ENCODE assay signal across 10 cellular contexts in genomic region chr11:27423125-27423524, GRCh38. TPM values are rescaled to one million over a fixed set of nuclear protein-coding genes. Genes with fewer than 3 reads are reported as not detected.
DNase-seq lines count a peak whose midpoint lies in the region; ATAC-seq and TF ChIP-seq lines count a peak whose summit lies in the region.
"Had no signal": no experiment of that assay in that cellular context is flagged by ENCODE, and none has a peak within 500 bp of the region (broad histone marks: within the 10 kb centered on the region; RNA-seq: fewer than 3 reads in every experiment).

No MANE protein-coding gene starts in this region.

- H3K4me3 Mint-ChIP-seq in osteocyte (ENCODE audit: unreplicated experiment), result no peak overlapping the region
- no peak overlapping the region for H3K4me3 Mint-ChIP-seq in activated naive CD8-positive, alpha-beta T cell treated with anti-CD3 and anti-CD28 coated beads, Interleukin-2, amount 50 U/mL, for 24 hours
- no peak overlapping the region for H3K4me3 Mint-ChIP-seq in CD4-positive, alpha-beta T cell

- no peak overlapping the region for H3K27ac ChIP-seq in CD4-positive, alpha-beta T cell (ENCODE audit: low read depth, low read length)

- peak overlapping the region; percentile 48 for H3K27ac Mint-ChIP-seq in osteocyte (ENCODE audit: unreplicated experiment)
- no peak overlapping the region for H3K27ac Mint-ChIP-seq in activated naive CD8-positive, alpha-beta T cell treated with anti-CD3 and anti-CD28 coated beads, Interleukin-2, amount 50 U/mL, for 24 hours
- H3K27ac Mint-ChIP-seq in CD4-positive, alpha-beta T cell, result no peak overlapping the region

- no peak overlapping the region for H3K4me3 ChIP-seq in fibroblast of pulmonary artery (replicated peaks; ENCODE audit: low read depth, low read length)

- DNase-seq in GM03348 (ENCODE audit: low spot score), result peak; percentile 47
- peak; percentile 63 for DNase-seq in RPMI7951 (ENCODE audit: low read depth)
- peak; percentile 98 for DNase-seq in fibroblast of pulmonary artery (ENCODE audit: low read depth)
- DNase-seq in osteocyte (ENCODE audit: extremely low spot score, unreplicated experiment), result no peak
- DNase-seq in NCI-H524 (lab: John Stamatoyannopoulos, UW), result no peak
- no peak for DNase-seq in activated naive CD8-positive, alpha-beta T cell treated with anti-CD3 and anti-CD28 coated beads, Interleukin-2, amount 50 U/mL, for 24 hours
- no peak for DNase-seq in CD4-positive, alpha-beta T cell
- DNase-seq: activated T-cell treated with anti-CD3 and anti-CD28 coated beads, Interleukin-2, amount 50 U/mL, for 1 hour; NCI-H345 had no signal

- CTCF ChIA-PET in CD4-positive, alpha-beta T cell (lab: Charles Lee), result no interaction called here

- H3K27me3 Mint-ChIP-seq in osteocyte (ENCODE audit: unreplicated experiment), result no peaks in the 10 kb centered on the region
- H3K27me3 Mint-ChIP-seq in activated naive CD8-positive, alpha-beta T cell treated with anti-CD3 and anti-CD28 coated beads, Interleukin-2, amount 50 U/mL, for 24 hours, result peaks cover 2% of the 10 kb centered on the region
- no peaks in the 10 kb centered on the region for H3K27me3 Mint-ChIP-seq in CD4-positive, alpha-beta T cell

- H3K27me3 ChIP-seq in CD4-positive, alpha-beta T cell (ENCODE audit: control insufficient read depth, insufficient read depth, low read length), result no peaks in the 10 kb centered on the region

- ATAC-seq in activated naive CD8-positive, alpha-beta T cell treated with anti-CD3 and anti-CD28 coated beads, Interleukin-2, amount 50 U/mL, for 24 hours, result no peak
- ATAC-seq in HG02981 (IDR thresholded peaks at IDR 0.05; ENCODE audit: unreplicated experiment), result no peak
- ATAC-seq in CD4-positive, alpha-beta T cell (ENCODE audit: poor library complexity), result no peak

- POLR2A ChIA-PET in CD4-positive, alpha-beta T cell (lab: Charles Lee), result no interaction called here

- H3K9me3 Mint-ChIP-seq in osteocyte (ENCODE audit: unreplicated experiment), result no peaks in the 10 kb centered on the region
- H3K9me3 Mint-ChIP-seq in activated naive CD8-positive, alpha-beta T cell treated with anti-CD3 and anti-CD28 coated beads, Interleukin-2, amount 50 U/mL, for 24 hours, result no peaks in the 10 kb centered on the region
- no peaks in the 10 kb centered on the region for H3K9me3 Mint-ChIP-seq in CD4-positive, alpha-beta T cell

- H3K4me1 Mint-ChIP-seq in osteocyte (ENCODE audit: unreplicated experiment), result peaks cover 53% of the 10 kb centered on the region
- H3K4me1 Mint-ChIP-seq in activated naive CD8-positive, alpha-beta T cell treated with anti-CD3 and anti-CD28 coated beads, Interleukin-2, amount 50 U/mL, for 24 hours, result no peaks in the 10 kb centered on the region
- H3K4me1 Mint-ChIP-seq in CD4-positive, alpha-beta T cell (ENCODE audit: low read depth), result no peaks in the 10 kb centered on the region

- no peaks in the 10 kb centered on the region for H3K9me3 ChIP-seq in CD4-positive, alpha-beta T cell (ENCODE audit: control insufficient read depth, low read length)

- TF ChIP-seq CTCF in fibroblast of pulmonary artery (IDR thresholded peaks at IDR 0.05; ENCODE audit: low read length, missing control alignments), result no peak
- TF ChIP-seq CTCF in osteocyte (IDR thresholded peaks at IDR 0.05), result no peak
- no peak for TF ChIP-seq CTCF in CD4-positive, alpha-beta T cell (IDR thresholded peaks at IDR 0.05)

- H3K36me3 Mint-ChIP-seq in osteocyte (ENCODE audit: unreplicated experiment), result peaks cover 2% of the 10 kb centered on the region
- H3K36me3 Mint-ChIP-seq in activated naive CD8-positive, alpha-beta T cell treated with anti-CD3 and anti-CD28 coated beads, Interleukin-2, amount 50 U/mL, for 24 hours (ENCODE audit: low read depth), result no peaks in the 10 kb centered on the region
- no peaks in the 10 kb centered on the region for H3K36me3 Mint-ChIP-seq in CD4-positive, alpha-beta T cell (ENCODE audit: low read depth)

- intact Hi-C loops in CD4-positive, alpha-beta T cell (cut with DNase I, micrococcal nuclease), result no loop called here

RNA-seq across cellular contexts. Expression of gene LGR4, which starts 49.5 kb away (rescaled TPM):
- 7.6 and 9.0 TPM in 2 replicates for total RNA-seq in RPMI7951 (2014; rRNA removed; shearing (Covaris generic))
- 59.5 and 61.9 TPM in 2 replicates for total RNA-seq in osteocyte
- total RNA-seq in CD4-positive, alpha-beta T cell, result under 1 TPM; 0.69 to 0.87 TPM

Comparison
In these comparisons a context has a peak if more than half of its experiments do, and no peak if none do; other contexts are left out.
1. DNase-seq: peak in GM03348 (single experiment), RPMI7951 (single experiment) and fibroblast of pulmonary artery (single experiment); none in osteocyte (single experiment), NCI-H524 (0 of 2), activated naive CD8-positive, alpha-beta T cell treated with anti-CD3 and anti-CD28 coated beads, Interleukin-2, amount 50 U/mL, for 24 hours (single experiment) and CD4-positive, alpha-beta T cell (0 of 10).